In genomic region chr19:58154287-58154678, GRCh38 we compare ENCODE assay signal across 8 cellular contexts. TPM values are rescaled to one million over a fixed set of nuclear protein-coding genes. Genes with fewer than 3 reads are reported as not detected.
DNase-seq lines count a peak whose midpoint lies in the region; ATAC-seq, FAIRE-seq and TF ChIP-seq lines count a peak whose summit lies in the region.

No MANE protein-coding gene starts in this region.

- H3K9me3 ChIP-seq in CD8-positive, alpha-beta memory T cell (ENCODE audit: low read length) = no peaks in the 10 kb centered on the region
- H3K9me3 ChIP-seq in NT2/D1 (ENCODE audit: insufficient read depth, low read length) (peaks cover 3% of the 10 kb centered on the region), mesenchymal stem cell (ENCODE audit: control insufficient read depth, low read length) (peaks cover 9% of the 10 kb centered on the region), tibial nerve (peaks cover 0 to 46% (median 2%) of the 10 kb centered on the region in 4 donors)

- H3K9me3 Mint-ChIP-seq in CD8-positive, alpha-beta memory T cell = peaks cover 0 to 4% (median 0%) of the 10 kb centered on the region in 5 donors
- peaks cover 0 to 2% of the 10 kb centered on the region in 2 donors for H3K9me3 Mint-ChIP-seq in effector memory CD8-positive, alpha-beta T cell

- H2AK5ac ChIP-seq in mesenchymal stem cell (ENCODE audit: low read length, severe bottlenecking) = no peak overlapping the region

- H3K27me3 ChIP-seq in CD8-positive, alpha-beta memory T cell (ENCODE audit: insufficient read depth, low read length, poor library complexity, severe bottlenecking) = no peaks in the 10 kb centered on the region
- no peaks in the 10 kb centered on the region for H3K27me3 ChIP-seq in NT2/D1 (ENCODE audit: insufficient read depth, insufficient read length)
- no peaks in the 10 kb centered on the region for H3K27me3 ChIP-seq in mesenchymal stem cell (ENCODE audit: control insufficient read depth in 1 of 2, insufficient read depth in 1 of 2, low read length in 2 of 2)
- H3K27me3 ChIP-seq in tibial nerve = no peaks in the 10 kb centered on the region

- CTCF ChIA-PET in CD8-positive, alpha-beta memory T cell (lab: Charles Lee) = no interaction called here

- peak overlapping the region; percentile 82 for H3K4me2 ChIP-seq in mesenchymal stem cell (ENCODE audit: low read length, poor library complexity, severe bottlenecking)

- no peak overlapping the region for H2AFZ ChIP-seq in mesenchymal stem cell (ENCODE audit: low read depth, low read length)

- peak overlapping the region; percentile 82 to 92 (median 83) for H3K4me3 Mint-ChIP-seq in CD8-positive, alpha-beta memory T cell
- peak overlapping the region; percentile 78 to 83 for H3K4me3 Mint-ChIP-seq in effector memory CD8-positive, alpha-beta T cell

- POLR2A ChIA-PET in CD8-positive, alpha-beta memory T cell (lab: Charles Lee) = interaction anchor here (0.6 kb wide), 1 partner anchor 49 kb away, joined by 3 read pairs; no protein-coding TSS in a partner anchor

- peak overlapping the region; percentile 94 for H3K4me3 ChIP-seq in CD8-positive, alpha-beta memory T cell (ENCODE audit: low read length)
- H3K4me3 ChIP-seq in NT2/D1 (ENCODE audit: insufficient read length, low read depth) = peak overlapping the region; percentile 89
- peak overlapping the region; percentile 82 to 94 for H3K4me3 ChIP-seq in mesenchymal stem cell (ENCODE audit: insufficient read depth in 1 of 2, low read depth in 1 of 2, low read length in 2 of 2)
- peak overlapping the region; percentile 79 to 99 (median 90) for H3K4me3 ChIP-seq in tibial nerve

- no peak for DNase-seq in CD8-positive, alpha-beta memory T cell
- DNase-seq in NT2/D1 (ENCODE audit: low read depth, low spot score) (peak; percentile 11), mesenchymal stem cell (peak; percentile 50), tibial nerve (ENCODE audit: low spot score in 2 of 2) (no peak), GM12892 (ENCODE audit: insufficient read length) (no peak), glomerular visceral epithelial cell (ENCODE audit: extremely low spot score) (no peak)
- no peak for DNase-seq in effector memory CD8-positive, alpha-beta T cell

- peak overlapping the region; percentile 97 for H4K8ac ChIP-seq in mesenchymal stem cell (ENCODE audit: low read length)

- H4K91ac ChIP-seq in mesenchymal stem cell (ENCODE audit: low read length) = peak overlapping the region; percentile 88

- WGBS in mesenchymal stem cell = 17% methylated on average over 12 of the region's 12 CpGs
- WGBS in tibial nerve, 2 donors = 7 to 8% methylated on average over 12 of the region's 12 CpGs

- no peaks in the 10 kb centered on the region for H3K36me3 ChIP-seq in CD8-positive, alpha-beta memory T cell (ENCODE audit: insufficient read depth, low read length)
- no peaks in the 10 kb centered on the region for H3K36me3 ChIP-seq in NT2/D1 (ENCODE audit: insufficient read depth, insufficient read length, low read length)
- no peaks in the 10 kb centered on the region for H3K36me3 ChIP-seq in mesenchymal stem cell (ENCODE audit: control insufficient read depth in 1 of 2, insufficient read depth in 2 of 2, low read depth in 1 of 2, low read length in 2 of 2)
- H3K36me3 ChIP-seq in tibial nerve = no peaks in the 10 kb centered on the region

- peaks cover 0 to 3% of the 10 kb centered on the region in 2 donors for H3K27me3 Mint-ChIP-seq in CD8-positive, alpha-beta memory T cell
- no peaks in the 10 kb centered on the region for H3K27me3 Mint-ChIP-seq in effector memory CD8-positive, alpha-beta T cell

- FAIRE-seq in GM12892 (lab: Jason Lieb, UNC) = no peak

- peak overlapping the region; percentile 86 to 92 for H3K4ac ChIP-seq in mesenchymal stem cell (ENCODE audit: low read depth in 1 of 2, low read length in 2 of 2)

- TF ChIP-seq EP300 in tibial nerve (IDR thresholded peaks at IDR 0.05) = no peak

- TF ChIP-seq POLR2A in tibial nerve (IDR thresholded peaks at IDR 0.05) = no peak
- TF ChIP-seq POLR2A in GM12892 (IDR thresholded peaks at IDR 0.05; ENCODE audit: low read depth, low read length) = no peak

- peak overlapping the region; percentile 76 for H2BK5ac ChIP-seq in mesenchymal stem cell (ENCODE audit: low read depth, low read length, poor library complexity, severe bottlenecking)

- no peak for ATAC-seq in effector memory CD8-positive, alpha-beta T cell (replicated peaks)
- no peak for ATAC-seq in HG02870 (IDR thresholded peaks at IDR 0.05; ENCODE audit: unreplicated experiment)

- peaks cover 17% of the 10 kb centered on the region for H3K4me1 ChIP-seq in CD8-positive, alpha-beta memory T cell (ENCODE audit: insufficient read depth, low read length)
- H3K4me1 ChIP-seq in NT2/D1 (ENCODE audit: insufficient read depth, insufficient read length) (no peaks in the 10 kb centered on the region), mesenchymal stem cell (ENCODE audit: control insufficient read depth, insufficient read depth, low read depth, low read length) (peaks cover 8% of the 10 kb centered on the region), tibial nerve (peaks cover 0 to 44% (median 2%) of the 10 kb centered on the region in 4 donors)

- H3K23ac ChIP-seq in mesenchymal stem cell (ENCODE audit: low read length in 2 of 2) = no peak overlapping the region

- peaks cover 17 to 33% (median 26%) of the 10 kb centered on the region in 3 donors for H3K4me1 Mint-ChIP-seq in CD8-positive, alpha-beta memory T cell
- H3K4me1 Mint-ChIP-seq in effector memory CD8-positive, alpha-beta T cell (ENCODE audit: low read depth in 2 of 2) = peaks cover 11 to 14% of the 10 kb centered on the region in 2 donors

- peak overlapping the region; percentile 89 for H2BK120ac ChIP-seq in mesenchymal stem cell (ENCODE audit: low read depth, low read length)

- H2BK15ac ChIP-seq in mesenchymal stem cell (ENCODE audit: low read depth, poor library complexity, severe bottlenecking) = peak overlapping the region; percentile 78

- peak overlapping the region; percentile 79 for H3K27ac ChIP-seq in CD8-positive, alpha-beta memory T cell (ENCODE audit: low read depth, low read length)
- H3K27ac ChIP-seq in mesenchymal stem cell (ENCODE audit: low read length, poor library complexity, severe bottlenecking) = peak overlapping the region; percentile 53
- peak overlapping the region; percentile 76 to 93 (median 91) for H3K27ac ChIP-seq in tibial nerve

- H3K27ac Mint-ChIP-seq in CD8-positive, alpha-beta memory T cell = peak overlapping the region in 5 of 8 donors; percentile 14 to 86 (median 79)
- peak overlapping the region in 1 of 2 donors; percentile 77 for H3K27ac Mint-ChIP-seq in effector memory CD8-positive, alpha-beta T cell

- H3K79me1 ChIP-seq in mesenchymal stem cell (replicated peaks; ENCODE audit: low read length, poor library complexity, severe bottlenecking) = peaks cover 14% of the 10 kb centered on the region

- no peak overlapping the region for H2BK12ac ChIP-seq in mesenchymal stem cell (ENCODE audit: low read length in 2 of 2)

- H3K9ac ChIP-seq in NT2/D1 (ENCODE audit: insufficient read length, low read depth) (peak overlapping the region; percentile 92), mesenchymal stem cell (ENCODE audit: low read length) (peak overlapping the region; percentile 97)

- peaks cover 0 to 8% (median 0%) of the 10 kb centered on the region in 3 donors for H3K36me3 Mint-ChIP-seq in CD8-positive, alpha-beta memory T cell
- H3K36me3 Mint-ChIP-seq in effector memory CD8-positive, alpha-beta T cell (ENCODE audit: insufficient read depth) = peaks cover 17% of the 10 kb centered on the region

- peak overlapping the region in 1 of 2 experiments; percentile 81 for H3K14ac ChIP-seq in mesenchymal stem cell (ENCODE audit: low read length in 2 of 2)

- H3K18ac ChIP-seq in mesenchymal stem cell (ENCODE audit: low read depth in 1 of 2, low read length in 2 of 2) = peak overlapping the region; percentile 22 to 98

- TF ChIP-seq CTCF in tibial nerve (IDR thresholded peaks at IDR 0.05) = no peak

RNA-seq across cellular contexts. Expression of gene ZNF329, which starts 3.7 kb away (rescaled TPM):
- total RNA-seq in CD8-positive, alpha-beta memory T cell = 1 to 10 TPM; 8.7 to 9.1 TPM
- 10.3 TPM for polyA plus RNA-seq in CD8-positive, alpha-beta memory T cell
- 5.3 TPM for polyA plus RNA-seq in mesenchymal stem cell (2013, experiment 1 of 2)
- 5.4 TPM for polyA plus RNA-seq in mesenchymal stem cell (2013, experiment 2 of 2)
- 10 to 100 TPM in 2 of 4 donors, 1 to 10 TPM in 2; 9.3 to 14.0 (median 9.9) TPM for total RNA-seq in tibial nerve
- 1.9 TPM for polyA plus RNA-seq in GM12892 (2012; ENCODE audit: missing spikeins)

RNA-seq across cellular contexts. Expression of gene ZNF274, which starts 28.6 kb away (rescaled TPM):
- total RNA-seq in CD8-positive, alpha-beta memory T cell = 10 to 100 TPM; 23.4 to 25.9 TPM
- 32.0 TPM for polyA plus RNA-seq in CD8-positive, alpha-beta memory T cell
- 11.4 TPM for polyA plus RNA-seq in mesenchymal stem cell (2013, experiment 1 of 2)
- 12.3 TPM for polyA plus RNA-seq in mesenchymal stem cell (2013, experiment 2 of 2)
- 10 to 100 TPM; 27.3 to 38.8 (median 33.8) TPM for total RNA-seq in tibial nerve
- polyA plus RNA-seq in GM12892 (2012; ENCODE audit: missing spikeins) = 19.2 TPM

RNA-seq across cellular contexts. Expression of gene ZSCAN18, which starts 56.3 kb away (rescaled TPM):
- total RNA-seq in CD8-positive, alpha-beta memory T cell = 10 to 100 TPM; 22.4 to 24.0 TPM
- polyA plus RNA-seq in CD8-positive, alpha-beta memory T cell = 21.4 TPM
- polyA plus RNA-seq in mesenchymal stem cell (2013, experiment 1 of 2) = 23.0 TPM
- 23.2 TPM for polyA plus RNA-seq in mesenchymal stem cell (2013, experiment 2 of 2)
- 100 to 1,000 TPM; 109 to 158 (median 129) TPM for total RNA-seq in tibial nerve
- polyA plus RNA-seq in GM12892 (2012; ENCODE audit: missing spikeins) = 2.2 TPM

Comparison
In these comparisons a context has a peak if more than half of its experiments do, and no peak if none do; other contexts are left out.
1. DNase-seq: peak in NT2/D1 (single experiment) and mesenchymal stem cell (single experiment); none in CD8-positive, alpha-beta memory T cell (0 of 5), effector memory CD8-positive, alpha-beta T cell (0 of 3), tibial nerve (0 of 2), GM12892 (single experiment) and glomerular visceral epithelial cell (single experiment).
2. RNA of gene ZSCAN18, which starts 56.3 kb away (total RNA-seq): 109 to 158 TPM in tibial nerve; 22.4 to 24.0 TPM in CD8-positive, alpha-beta memory T cell; every median in the first group is over 4 times any median in the second.
3. Peak in every context shown above with its lines, with median percentiles within 50 percentile points of each other: H3K27ac ChIP-seq and H3K4me3 ChIP-seq.